11 cellular contexts compared by ENCODE assay signal in the genomic region with DNA sequence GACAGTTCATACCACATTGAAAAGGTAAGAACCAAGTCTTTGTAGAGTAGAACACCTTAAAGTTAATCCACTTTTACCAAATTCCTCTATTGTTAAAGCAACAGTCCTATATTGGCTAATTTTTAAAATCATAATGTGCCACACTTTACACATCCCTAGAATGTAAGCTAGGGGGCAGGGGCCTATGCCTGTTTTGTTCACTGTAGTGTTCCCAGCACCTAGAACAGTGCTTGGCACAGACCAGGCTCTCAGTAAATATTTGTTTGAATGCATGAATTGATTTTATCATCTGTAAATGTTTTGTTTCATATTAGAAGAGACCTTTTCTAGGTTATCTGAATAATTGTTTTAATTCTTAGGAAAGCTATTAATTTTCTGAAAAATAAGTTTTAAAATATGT. TPM values are rescaled to one million over a fixed set of nuclear protein-coding genes. Genes with fewer than 3 reads are reported as not detected.
DNase-seq lines count a peak whose midpoint lies in the region; ATAC-seq and TF ChIP-seq lines count a peak whose summit lies in the region.
"Had no signal": no experiment of that assay in that cellular context is flagged by ENCODE, and none has a peak within 500 bp of the region (broad histone marks: within the 10 kb centered on the region; RNA-seq: fewer than 3 reads in every experiment).

No MANE protein-coding gene starts in this region.

- intact Hi-C loops in aorta (cut with DNase I) = no loop called here

- H3K27ac ChIP-seq in aorta (ENCODE audit: low read depth in 1 of 2, low read length in 2 of 2) = no peak overlapping the region

- peak; percentile 21 for TF ChIP-seq CTCF in fibroblast of villous mesenchyme (IDR thresholded peaks at IDR 0.05; ENCODE audit: insufficient read depth, low read depth, low read length)

- no peak for DNase-seq in T-helper 1 cell
- no peak for DNase-seq in T-helper 17 cell
- DNase-seq in fibroblast of villous mesenchyme (ENCODE audit: low read depth) = no peak
- DNase-seq in superior temporal gyrus (ENCODE audit: extremely low spot score) = peak; percentile 29
- no peak for DNase-seq in NOMO-1 (lab: John Stamatoyannopoulos, UW; ENCODE audit: unreplicated experiment in 2 of 2)
- no peak for DNase-seq in mucosa of gallbladder (ENCODE audit: low spot score)
- DNase-seq in aorta = no peak
- DNase-seq: mesenchymal stem cell, MV-4-11, SIG-M5 had no signal

- H3K4me1 Mint-ChIP-seq in T-helper 1 cell treated with Interleukin-12 subunit alpha and Interleukin-12 subunit beta and Interleukin-4 antibody, amounts not matched to agents 30 μg/mL and 1 μg/mL, for 36 hours (ENCODE audit: low read depth) = peaks cover 74% of the 10 kb centered on the region
- H3K4me1 Mint-ChIP-seq in T-helper 17 cell = peaks cover 61% of the 10 kb centered on the region

- H3K9me3 Mint-ChIP-seq in T-helper 1 cell treated with Interleukin-12 subunit alpha and Interleukin-12 subunit beta and Interleukin-4 antibody, amounts not matched to agents 30 μg/mL and 1 μg/mL, for 36 hours = no peaks in the 10 kb centered on the region

- H3K27me3 Mint-ChIP-seq in T-helper 1 cell treated with Interleukin-12 subunit alpha and Interleukin-12 subunit beta and Interleukin-4 antibody, amounts not matched to agents 30 μg/mL and 1 μg/mL, for 36 hours (ENCODE audit: low read depth) = no peaks in the 10 kb centered on the region
- no peaks in the 10 kb centered on the region for H3K27me3 Mint-ChIP-seq in T-helper 17 cell

- no peaks in the 10 kb centered on the region for H3K27me3 ChIP-seq in aorta (ENCODE audit: control insufficient read depth in 1 of 2, insufficient read depth in 2 of 2, low read length in 1 of 2)

- peaks cover 37% of the 10 kb centered on the region for H3K36me3 Mint-ChIP-seq in T-helper 1 cell treated with Interleukin-12 subunit alpha and Interleukin-12 subunit beta and Interleukin-4 antibody, amounts not matched to agents 30 μg/mL and 1 μg/mL, for 36 hours (ENCODE audit: low read depth)
- peaks cover 2% of the 10 kb centered on the region for H3K36me3 Mint-ChIP-seq in T-helper 17 cell (ENCODE audit: low read depth)

- peak overlapping the region; percentile 84 for H3K4me3 Mint-ChIP-seq in T-helper 1 cell treated with Interleukin-12 subunit alpha and Interleukin-12 subunit beta and Interleukin-4 antibody, amounts not matched to agents 30 μg/mL and 1 μg/mL, for 36 hours
- H3K4me3 Mint-ChIP-seq in T-helper 17 cell = peak overlapping the region; percentile 89

- no peak for ATAC-seq in T-helper 17 cell
- no peak for ATAC-seq in aorta (ENCODE audit: low FRiP score)

- no peaks in the 10 kb centered on the region for H3K9me3 ChIP-seq in T-helper 17 cell (ENCODE audit: control insufficient read depth, low read length, poor library complexity, severe bottlenecking)
- H3K9me3 ChIP-seq in aorta (ENCODE audit: control insufficient read depth, low read length) = no peaks in the 10 kb centered on the region

- H3K36me3 ChIP-seq in aorta (ENCODE audit: control insufficient read depth in 1 of 2, insufficient read depth in 2 of 2, low read length in 1 of 2) = no peaks in the 10 kb centered on the region

- peak overlapping the region; percentile 98 for H3K27ac Mint-ChIP-seq in T-helper 1 cell treated with Interleukin-12 subunit alpha and Interleukin-12 subunit beta and Interleukin-4 antibody, amounts not matched to agents 30 μg/mL and 1 μg/mL, for 36 hours
- peak overlapping the region; percentile 98 for H3K27ac Mint-ChIP-seq in T-helper 17 cell

- H3K4me3 ChIP-seq in fibroblast of villous mesenchyme (ENCODE audit: low read depth, low read length) (no peak overlapping the region), aorta (ENCODE audit: low read length in 2 of 2) (no peak overlapping the region)

- H3K4me1 ChIP-seq in aorta (ENCODE audit: control insufficient read depth in 1 of 2, insufficient read depth in 2 of 2, low read length in 2 of 2) = peaks cover 0 to 1% of the 10 kb centered on the region in 2 donors

RNA-seq across cellular contexts. Expression of a gene that starts 9.1 kb away (rescaled TPM):
- total RNA-seq in T-helper 17 cell (100 to 1,000 TPM; 155 to 169 TPM), fibroblast of villous mesenchyme (15.8 and 19.4 TPM in 2 replicates), mucosa of gallbladder (47.6 TPM), aorta (10 to 100 TPM; 36.9 to 42.2 TPM)
- polyA plus RNA-seq in aorta = 10 to 100 TPM; 10.4 to 33.3 TPM
